ENCODE assay signal across 16 cellular contexts in the genomic region with DNA sequence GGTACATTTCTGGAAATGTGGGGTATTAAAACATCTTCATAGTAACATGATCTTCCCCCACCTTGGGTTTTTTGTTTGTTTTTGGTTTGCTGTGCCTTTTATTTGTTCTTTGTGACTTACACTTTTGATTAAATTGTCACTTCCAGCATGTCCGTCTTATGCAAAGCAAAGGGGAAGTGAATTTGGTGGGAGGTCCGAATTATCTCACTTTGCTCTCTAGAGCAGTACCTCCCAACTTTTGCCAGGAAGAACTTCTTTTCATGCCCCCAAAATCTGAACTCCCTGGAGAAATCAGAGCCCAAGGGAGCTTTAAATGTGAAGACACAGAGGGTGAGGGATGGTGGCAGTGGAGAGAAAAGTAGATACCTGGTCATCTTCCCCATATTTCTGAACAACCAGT.
DNase-seq lines count a peak whose midpoint lies in the region; ATAC-seq, FAIRE-seq and TF ChIP-seq lines count a peak whose summit lies in the region.
"Had no signal": no experiment of that assay in that cellular context is flagged by ENCODE, and none has a peak within 500 bp of the region (broad histone marks: within the 10 kb centered on the region; RNA-seq: fewer than 3 reads in every experiment).

No MANE protein-coding gene starts in this region.

- no peaks in the 10 kb centered on the region for H3K9me2 ChIP-seq in DOHH2 (replicated peaks; ENCODE audit: control insufficient read depth, low read length)
- H3K9me2 ChIP-seq: SK-N-SH had no signal

- no peak for TF ChIP-seq RAD21 in GM12878 (IDR thresholded peaks at IDR 0.05; ENCODE audit: insufficient read depth, low read depth, low read length)

- TF ChIP-seq CTCF in DOHH2 (IDR thresholded peaks at IDR 0.05; ENCODE audit: low read depth, low read length, poor library complexity, severe bottlenecking): no peak
- TF ChIP-seq CTCF in GM12878 (IDR thresholded peaks at IDR 0.05 in 2 of 3, conservative IDR thresholded peaks at IDR 0.05 in 1 of 3; ENCODE audit: control insufficient read depth in 2 of 3, extremely low read depth in 1 of 3, insufficient read depth in 1 of 3, low read depth in 3 of 3, low read length in 3 of 3): no peak
- TF ChIP-seq CTCF in mucosa of descending colon (IDR thresholded peaks at IDR 0.05): no peak

- no peak for ATAC-seq in GM12878
- no peak for ATAC-seq in GM21381 (IDR thresholded peaks at IDR 0.05; ENCODE audit: unreplicated experiment)
- ATAC-seq in mucosa of descending colon: no peak
- ATAC-seq: PC-3, T-helper 17 cell had no signal

- no peak for FAIRE-seq in GM12878 (lab: Jason Lieb, UNC)

- SMC1A ChIA-PET in GM12878 (lab: Charles Lee; ENCODE audit: uncharacterized antibody, unreplicated experiment): interaction anchor here (0.8 kb wide), 1 partner anchor 43 kb away, joined by 3 read pairs; no protein-coding TSS in a partner anchor

- H3K9ac ChIP-seq in GM12878 (ENCODE audit: control insufficient read depth, insufficient read depth, low read length): no peak overlapping the region
- H3K9ac ChIP-seq: KMS-11, SK-N-SH had no signal

- H3K9me3 ChIP-seq in DOHH2 (ENCODE audit: control insufficient read depth, insufficient read depth, low read length) (no peaks in the 10 kb centered on the region), GM12878 (replicated peaks; ENCODE audit: control insufficient read depth, insufficient read depth, low read length) (no peaks in the 10 kb centered on the region), mucosa of descending colon (no peaks in the 10 kb centered on the region)
- H3K9me3 ChIP-seq: SK-N-SH had no signal

- DNase-seq in KBM-7 (peak; percentile 23), OCI-M1 (lab: John Stamatoyannopoulos, UW) (peak; percentile 43), GM12878 (ENCODE audit: low read depth, low spot score) (no peak), mucosa of descending colon (no peak)
- no peak for DNase-seq in activated CD4-positive, alpha-beta T cell treated with anti-CD3 and anti-CD28 coated beads, Interleukin-2, amount 50 U/mL, for 1 hour
- DNase-seq: Calu3, DMS79 treated with DMSO at 0.1 percent for 48 hours, IMR-90, NCI-H2029, NCI-H446 treated with DMSO at 0.1 percent for 48 hours, PC-3, SK-N-SH, T-helper 17 cell had no signal

- TF ChIP-seq POLR2A in GM12878 (IDR thresholded peaks at IDR 0.05; ENCODE audit: low read depth, low read length): no peak

- H3K4me1 ChIP-seq in DOHH2 (ENCODE audit: control insufficient read depth, low read length) (peaks cover 11% of the 10 kb centered on the region), GM12878 (ENCODE audit: control insufficient read depth, insufficient read depth, low read length) (no peaks in the 10 kb centered on the region), mucosa of descending colon (ENCODE audit: low read depth) (no peaks in the 10 kb centered on the region)

- H3K4me3 ChIP-seq in DOHH2 (ENCODE audit: low read length) (no peak overlapping the region), GM12878 (no peak overlapping the region), mucosa of descending colon (no peak overlapping the region)

- in situ Hi-C loops in KBM-7 (cut with MboI; ENCODE audit: low pct_unique_long_range_greater_than_20kb, low sequenced_read_pairs) (no loop called here), GM12878 (cut with MboI) (no loop called here)

- no peak for TF ChIP-seq EP300 in GM12878 (IDR thresholded peaks at IDR 0.05; ENCODE audit: borderline replicate concordance in 1 of 2, control insufficient read depth in 1 of 2, low read depth in 2 of 2, low read length in 2 of 2)

- H3K27ac ChIP-seq in DOHH2 (ENCODE audit: low read depth, low read length) (no peak overlapping the region), GM12878 (ENCODE audit: control insufficient read depth, insufficient read depth) (no peak overlapping the region)
- H3K27ac ChIP-seq: KMS-11 had no signal

- H4K20me1 ChIP-seq in DOHH2 (ENCODE audit: control insufficient read depth, insufficient read depth, low read depth, low read length): no peaks in the 10 kb centered on the region
- H4K20me1 ChIP-seq in GM12878 (ENCODE audit: control insufficient read depth, insufficient read depth): no peaks in the 10 kb centered on the region

- H3K79me2 ChIP-seq in DOHH2 (ENCODE audit: control insufficient read depth, low read length) (no peaks in the 10 kb centered on the region), GM12878 (ENCODE audit: control insufficient read depth, insufficient read depth, low read length) (no peaks in the 10 kb centered on the region)

- no peaks in the 10 kb centered on the region for H3F3A ChIP-seq in DOHH2 (ENCODE audit: control insufficient read depth, insufficient read depth)

- no peak overlapping the region for H2AFZ ChIP-seq in GM12878 (ENCODE audit: control insufficient read depth, low read depth, low read length)

- H3K36me3 ChIP-seq in DOHH2 (ENCODE audit: control insufficient read depth, low read length): no peaks in the 10 kb centered on the region
- no peaks in the 10 kb centered on the region for H3K36me3 ChIP-seq in GM12878 (ENCODE audit: control insufficient read depth in 2 of 2, insufficient read depth in 2 of 2, low read length in 1 of 2)
- no peaks in the 10 kb centered on the region for H3K36me3 ChIP-seq in mucosa of descending colon (ENCODE audit: low read depth)

- CTCF ChIA-PET in GM12878 (lab: Yijun Ruan, JAX): no interaction called here

- RAD21 ChIA-PET in GM12878 (lab: Charles Lee; ENCODE audit: unreplicated experiment): no interaction called here

- WGBS in GM12878 (ENCODE audit: insufficient coverage, insufficient replicate concordance, low lambda C conversion rate, missing lambda C conversion rate): 42% methylated on average over 2 of the region's 2 CpGs

- intact Hi-C loops in GM12878 (cut with micrococcal nuclease; ENCODE audit: unreplicated experiment) (no loop called here), mucosa of descending colon (cut with DNase I, micrococcal nuclease) (no loop called here)

- no TSS peak for BruUV-seq in GM12878 (replicated peaks; lab: Mats Ljungman, UMichigan)

- peak overlapping the region; percentile 32 for H3K4me2 ChIP-seq in DOHH2 (ENCODE audit: low read length)
- H3K4me2 ChIP-seq in GM12878 (ENCODE audit: control insufficient read depth, insufficient read depth): no peak overlapping the region
- H3K4me2 ChIP-seq: KMS-11, SK-N-SH had no signal

- POLR2A ChIA-PET in GM12878 (lab: Charles Lee): no interaction called here

- H3K27me3 ChIP-seq in DOHH2 (ENCODE audit: control insufficient read depth, low read length) (no peaks in the 10 kb centered on the region), GM12878 (replicated peaks in 1 of 2; ENCODE audit: control insufficient read depth in 2 of 2, insufficient read depth in 2 of 2, low read length in 1 of 2) (no peaks in the 10 kb centered on the region; a peak in 2 of 4 replicates)

TF ChIP-seq in GM12878, 131 proteins besides CTCF, POLR2A, EP300 and RAD21:
- TF ChIP-seq EED (IDR thresholded peaks at IDR 0.05; ENCODE audit: low read depth) (no peak), SPI1 (IDR thresholded peaks at IDR 0.05; ENCODE audit: borderline replicate concordance, insufficient read depth, low read depth, low read length) (peak; percentile 50; the same call in 1 of the 2 replicates)

Comparison
In these comparisons a context has a peak if more than half of its experiments do, and no peak if none do; other contexts are left out.
1. DNase-seq: peak in KBM-7 (single experiment) and OCI-M1 (single experiment); none in GM12878 (single experiment), activated CD4-positive, alpha-beta T cell treated with anti-CD3 and anti-CD28 coated beads, Interleukin-2, amount 50 U/mL, for 1 hour (single experiment) and mucosa of descending colon (0 of 3).